In the genomic region with DNA sequence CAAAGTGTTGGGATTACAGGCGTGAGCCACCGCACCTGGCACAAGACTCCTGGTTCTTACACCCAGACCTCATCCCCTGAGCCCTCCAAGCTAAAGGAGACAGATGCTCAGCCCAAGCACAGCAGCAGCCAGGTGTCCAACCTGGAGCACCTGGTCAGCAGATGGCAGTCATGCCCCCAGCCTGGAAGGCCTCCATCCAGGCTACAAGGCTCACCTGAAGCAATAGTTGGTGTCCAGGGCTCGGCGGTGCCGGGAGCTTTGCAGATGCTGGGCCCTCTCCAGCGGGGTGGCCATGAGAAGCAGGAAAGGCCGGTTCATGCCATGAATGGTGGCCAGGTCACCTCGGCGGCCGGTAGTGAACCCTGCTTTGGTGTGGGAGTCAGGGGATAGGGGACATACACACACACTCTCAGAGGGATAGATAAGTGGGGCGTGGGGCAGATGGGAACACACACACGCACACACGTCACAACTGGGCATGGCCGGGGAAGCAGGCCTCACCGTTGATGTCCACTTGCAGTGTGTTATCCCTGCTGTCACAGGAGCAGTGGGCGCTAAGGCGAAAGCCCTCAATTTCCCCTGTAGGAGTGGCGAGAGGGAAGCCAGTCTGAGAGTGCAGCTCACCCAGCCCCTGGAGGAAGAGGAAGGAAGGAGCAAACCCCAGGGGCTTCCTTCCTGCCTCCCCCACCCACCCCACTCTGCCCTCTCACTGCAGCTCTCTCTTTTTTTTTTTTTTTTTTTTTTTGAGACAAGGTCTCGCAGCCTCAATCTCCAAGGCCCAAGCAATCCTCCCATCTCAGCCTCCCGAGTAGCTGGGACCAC, we compare ENCODE assay signal across 10 cellular contexts. TPM values are rescaled to one million over a fixed set of nuclear protein-coding genes. Genes with fewer than 3 reads are reported as not detected.
DNase-seq lines count a peak whose midpoint lies in the region; ATAC-seq and TF ChIP-seq lines count a peak whose summit lies in the region.
"Had no signal": no experiment of that assay in that cellular context is flagged by ENCODE, and none has a peak within 500 bp of the region (broad histone marks: within the 10 kb centered on the region; RNA-seq: fewer than 3 reads in every experiment).

No MANE protein-coding gene starts in this region.

- H3K4me1 Mint-ChIP-seq in activated CD4-positive, alpha-beta memory T cell treated with anti-CD3 and anti-CD28 coated beads, Interleukin-2, amount 10 ng/mL, durations not matched to agents 7 days and 5 days, result peaks cover 56% of the 10 kb centered on the region

- intact Hi-C loops in mucosa of descending colon (cut with DNase I, micrococcal nuclease), result no loop called here

- H3K27me3 Mint-ChIP-seq in activated CD4-positive, alpha-beta memory T cell treated with anti-CD3 and anti-CD28 coated beads, Interleukin-2, amount 10 ng/mL, durations not matched to agents 7 days and 5 days, result no peaks in the 10 kb centered on the region

- peak; percentile 60 for DNase-seq in COLO668 (lab: John Stamatoyannopoulos, UW; ENCODE audit: unreplicated experiment)
- peak; percentile 69 for DNase-seq in H7
- DNase-seq in activated CD4-positive, alpha-beta memory T cell treated with anti-CD3 and anti-CD28 coated beads, Interleukin-2, amount 10 ng/mL, durations not matched to agents 7 days and 5 days, result no peak
- peak; percentile 46 to 68 (median 62) for DNase-seq in mucosa of descending colon
- no peak for DNase-seq in NCI-H187 (lab: John Stamatoyannopoulos, UW)
- DNase-seq in HuH-7 (ENCODE audit: low spot score), result no peak
- DNase-seq in middle frontal gyrus (ENCODE audit: extremely low spot score, low spot score), result no peak
- DNase-seq: ovary had no signal

- peak; percentile 87 for ATAC-seq in mucosa of descending colon
- ATAC-seq in GM18868 (IDR thresholded peaks at IDR 0.05; ENCODE audit: unreplicated experiment), result no peak
- ATAC-seq: activated naive CD4-positive, alpha-beta T cell treated with anti-CD3 and anti-CD28 coated beads, Interleukin-2, amount 50 U/mL, for 72 hours had no signal

- H3K27ac Mint-ChIP-seq in activated CD4-positive, alpha-beta memory T cell treated with anti-CD3 and anti-CD28 coated beads, Interleukin-2, amount 10 ng/mL, durations not matched to agents 7 days and 5 days, result peak overlapping the region; percentile 67
- H3K27ac Mint-ChIP-seq: activated naive CD4-positive, alpha-beta T cell treated with anti-CD3 and anti-CD28 coated beads, Interleukin-2, amount 50 U/mL, for 72 hours had no signal

- H3K4me1 ChIP-seq in mucosa of descending colon (ENCODE audit: low read depth), result no peaks in the 10 kb centered on the region

- H3K36me3 ChIP-seq in H7 (replicated peaks; ENCODE audit: control insufficient read depth, insufficient read depth, low read length) (no peaks in the 10 kb centered on the region; the same call in 1 of the 2 replicates), mucosa of descending colon (ENCODE audit: low read depth) (no peaks in the 10 kb centered on the region)
- H3K36me3 ChIP-seq: ovary had no signal

- H3K9me3 Mint-ChIP-seq in activated CD4-positive, alpha-beta memory T cell treated with anti-CD3 and anti-CD28 coated beads, Interleukin-2, amount 10 ng/mL, durations not matched to agents 7 days and 5 days, result no peaks in the 10 kb centered on the region
- H3K9me3 Mint-ChIP-seq: activated naive CD4-positive, alpha-beta T cell treated with anti-CD3 and anti-CD28 coated beads, Interleukin-2, amount 50 U/mL, for 72 hours had no signal

- H3K9me3 ChIP-seq in mucosa of descending colon, result no peaks in the 10 kb centered on the region
- H3K9me3 ChIP-seq: ovary had no signal

- H3K27me3 ChIP-seq in H7 (ENCODE audit: control insufficient read depth, insufficient read depth, low read length), result no peaks in the 10 kb centered on the region
- H3K27me3 ChIP-seq: ovary had no signal

- H3K4me3 ChIP-seq in H7 (ENCODE audit: insufficient read depth, low read depth, low read length), result no peak overlapping the region
- no peak overlapping the region for H3K4me3 ChIP-seq in mucosa of descending colon
- H3K4me3 ChIP-seq: ovary had no signal

- TF ChIP-seq CTCF in mucosa of descending colon (IDR thresholded peaks at IDR 0.05), result no peak

- H3K4me3 Mint-ChIP-seq in activated CD4-positive, alpha-beta memory T cell treated with anti-CD3 and anti-CD28 coated beads, Interleukin-2, amount 10 ng/mL, durations not matched to agents 7 days and 5 days, result peak overlapping the region; percentile 41

- CTCF ChIA-PET in activated CD4-positive, alpha-beta memory T cell treated with anti-CD3 and anti-CD28 coated beads, Interleukin-2, amount 10 ng/mL, durations not matched to agents 7 days and 5 days (lab: Charles Lee), result interaction anchor here (0.6 to 1.3 kb wide), 4 partner anchors 10 to 32 kb away, joined by 3 to 4 read pairs (median 3); no protein-coding TSS in a partner anchor

- POLR2A ChIA-PET in activated CD4-positive, alpha-beta memory T cell treated with anti-CD3 and anti-CD28 coated beads, Interleukin-2, amount 10 ng/mL, durations not matched to agents 7 days and 5 days (lab: Charles Lee), result interaction anchor here (1.2 to 2.2 kb wide), 4 partner anchors 9 to 14 kb away, joined by 4 to 8 read pairs (median 6); a partner anchor contains a TSS

- H3K36me3 Mint-ChIP-seq in activated CD4-positive, alpha-beta memory T cell treated with anti-CD3 and anti-CD28 coated beads, Interleukin-2, amount 10 ng/mL, durations not matched to agents 7 days and 5 days (ENCODE audit: low read depth), result peaks cover 82% of the 10 kb centered on the region

RNA-seq across cellular contexts. Expression of a gene that starts 11.8 kb away (rescaled TPM):
- 8.6 and 11.6 TPM in 2 replicates for total RNA-seq in H7 (2014; rRNA removed; shearing (Covaris generic))
- total RNA-seq in activated CD4-positive, alpha-beta memory T cell treated with anti-CD3 and anti-CD28 coated beads, Interleukin-2, amount 10 ng/mL, durations not matched to agents 7 days and 5 days, result 100 to 1,000 TPM; 236 to 247 TPM
- 10 to 100 TPM in 2 of 3 donors, 1 to 10 TPM in 1; 8.2 to 39.6 (median 21.8) TPM for total RNA-seq in mucosa of descending colon

RNA-seq across cellular contexts. Expression of a gene that starts 22.1 kb away (rescaled TPM):
- total RNA-seq in H7 (2014; rRNA removed; shearing (Covaris generic)), result 1.1 and 2.9 TPM in 2 replicates
- total RNA-seq in activated CD4-positive, alpha-beta memory T cell treated with anti-CD3 and anti-CD28 coated beads, Interleukin-2, amount 10 ng/mL, durations not matched to agents 7 days and 5 days, result 10 to 100 TPM; 10.8 to 11.2 TPM
- total RNA-seq in mucosa of descending colon, result 10 to 100 TPM in 1 of 3 donors, 1 to 10 TPM in 2; 7.0 to 11.3 (median 9.1) TPM

RNA-seq across cellular contexts. Expression of a gene that starts 31.9 kb away (rescaled TPM):
- total RNA-seq in H7 (2014; rRNA removed; shearing (Covaris generic)), result 19.6 and 20.8 TPM in 2 replicates
- total RNA-seq in activated CD4-positive, alpha-beta memory T cell treated with anti-CD3 and anti-CD28 coated beads, Interleukin-2, amount 10 ng/mL, durations not matched to agents 7 days and 5 days, result 10 to 100 TPM; 43.0 to 43.4 TPM
- total RNA-seq in mucosa of descending colon, result 10 to 100 TPM; 26.2 to 29.6 (median 27.0) TPM

RNA-seq across cellular contexts. Expression of a gene that starts 34.5 kb away (rescaled TPM):
- 8.4 and 13.3 TPM in 2 replicates for total RNA-seq in H7 (2014; rRNA removed; shearing (Covaris generic))
- 1 to 10 TPM; 8.0 to 9.6 TPM for total RNA-seq in activated CD4-positive, alpha-beta memory T cell treated with anti-CD3 and anti-CD28 coated beads, Interleukin-2, amount 10 ng/mL, durations not matched to agents 7 days and 5 days
- total RNA-seq in mucosa of descending colon, result 10 to 100 TPM in 1 of 3 donors, 1 to 10 TPM in 2; 3.8 to 15.2 (median 5.6) TPM

RNA-seq across cellular contexts. Expression of a gene that starts 55.3 kb away (rescaled TPM):
- 79.6 and 83.0 TPM in 2 replicates for total RNA-seq in H7 (2014; rRNA removed; shearing (Covaris generic))
- 10 to 100 TPM; 18.8 to 25.2 TPM for total RNA-seq in activated CD4-positive, alpha-beta memory T cell treated with anti-CD3 and anti-CD28 coated beads, Interleukin-2, amount 10 ng/mL, durations not matched to agents 7 days and 5 days
- total RNA-seq in mucosa of descending colon, result 10 to 100 TPM; 12.5 to 16.4 (median 13.3) TPM

Comparison
In these comparisons a context has a peak if more than half of its experiments do, and no peak if none do; other contexts are left out.
1. DNase-seq: peak in COLO668 (single experiment), H7 (single experiment) and mucosa of descending colon (3 of 3); none in activated CD4-positive, alpha-beta memory T cell treated with anti-CD3 and anti-CD28 coated beads, Interleukin-2, amount 10 ng/mL, durations not matched to agents 7 days and 5 days (single experiment), NCI-H187 (0 of 2), HuH-7 (single experiment) and middle frontal gyrus (single experiment).
2. RNA of a gene that starts 11.8 kb away (total RNA-seq): 236 to 247 TPM in activated CD4-positive, alpha-beta memory T cell treated with anti-CD3 and anti-CD28 coated beads, Interleukin-2, amount 10 ng/mL, durations not matched to agents 7 days and 5 days; 8.2 to 39.6 TPM in mucosa of descending colon and 8.6 to 11.6 TPM in H7; every median in the first group is over 4 times any median in the second.